ENCODE assay signal across 25 cellular contexts in the genomic region with DNA sequence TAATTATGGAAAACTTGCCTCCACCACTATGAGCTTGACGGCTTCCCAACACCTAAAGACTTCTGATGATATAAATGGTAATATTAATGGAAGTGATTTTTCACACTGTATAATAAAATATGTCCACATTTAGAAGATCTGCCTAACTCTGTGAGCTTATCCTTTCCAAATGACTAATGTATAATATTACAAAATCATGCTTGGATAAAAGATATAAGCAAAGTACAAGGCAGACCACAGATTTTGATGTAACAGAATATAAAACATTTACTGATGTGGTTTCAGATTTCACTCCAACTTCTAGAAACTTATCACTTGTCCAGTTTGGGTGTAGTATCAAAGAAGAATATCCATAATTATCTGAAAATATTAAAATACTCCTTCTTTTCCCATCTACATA. TPM values are rescaled to one million over a fixed set of nuclear protein-coding genes. Genes with fewer than 3 reads are reported as not detected.
DNase-seq lines count a peak whose midpoint lies in the region; ATAC-seq, FAIRE-seq and TF ChIP-seq lines count a peak whose summit lies in the region.
"Had no signal": no experiment of that assay in that cellular context is flagged by ENCODE, and none has a peak within 500 bp of the region (broad histone marks: within the 10 kb centered on the region; RNA-seq: fewer than 3 reads in every experiment).

No MANE protein-coding gene starts in this region.

- H3K9ac ChIP-seq in colonic mucosa (ENCODE audit: low read depth in 2 of 2, low read length in 2 of 2): no peak overlapping the region
- H3K9ac ChIP-seq: KMS-11 had no signal

- H3K27me3 Mint-ChIP-seq in chondrocyte (ENCODE audit: low read depth): peaks cover 3% of the 10 kb centered on the region

- H3K27ac Mint-ChIP-seq in chondrocyte (ENCODE audit: unreplicated experiment): peak overlapping the region; percentile 88
- H3K27ac Mint-ChIP-seq: activated B cell treated with CpG ODN at 0.5 μM for 24 hours; activated naive CD4-positive, alpha-beta T cell treated with anti-CD3 and anti-CD28 coated beads, Interleukin-2, amount 10 ng/mL, durations not matched to agents 7 days and 5 days; activated T-helper 1 cell treated with anti-CD3 and anti-CD28 coated beads, Interleukin-12 subunit alpha, Interleukin-12 subunit beta, Interleukin-2, Interleukin-4 antibody, amounts not matched to agents 30 ng/mL and 10 ng/mL and 1 ng/mL, durations not matched to agents 14 hours and 24 hours and 36 hours; natural killer cell treated with Interleukin-12 subunit alpha and Interleukin-12 subunit beta and Interleukin-15 and Interleukin-18, amount 100 ng/mL, for 72 hours; type B pancreatic cell had no signal

- H3K4me1 ChIP-seq in A549 (peaks cover 35% of the 10 kb centered on the region), lower lobe of right lung (peaks cover 63% of the 10 kb centered on the region), colonic mucosa (no peaks in the 10 kb centered on the region)
- H3K4me1 ChIP-seq: pancreas had no signal

- TF ChIP-seq CTCF in A549 (IDR thresholded peaks at IDR 0.05) (no peak), chondrocyte (IDR thresholded peaks at IDR 0.05) (no peak), lower lobe of right lung (IDR thresholded peaks at IDR 0.05) (no peak), colonic mucosa (IDR thresholded peaks at IDR 0.05) (no peak)

- no peaks in the 10 kb centered on the region for H3K9me3 Mint-ChIP-seq in chondrocyte (ENCODE audit: low read depth)
- H3K9me3 Mint-ChIP-seq: activated B cell treated with CpG ODN at 0.5 μM for 24 hours; activated naive CD4-positive, alpha-beta T cell treated with anti-CD3 and anti-CD28 coated beads, Interleukin-2, amount 10 ng/mL, durations not matched to agents 7 days and 5 days; activated T-helper 1 cell treated with anti-CD3 and anti-CD28 coated beads, Interleukin-12 subunit alpha, Interleukin-12 subunit beta, Interleukin-2, Interleukin-4 antibody, amounts not matched to agents 30 ng/mL and 10 ng/mL and 1 ng/mL, durations not matched to agents 14 hours and 24 hours and 36 hours; natural killer cell treated with Interleukin-12 subunit alpha and Interleukin-12 subunit beta and Interleukin-15 and Interleukin-18, amount 100 ng/mL, for 72 hours; type B pancreatic cell had no signal

- POLR2A ChIA-PET in A549 (lab: Yijun Ruan, JAX): interaction anchor here (0.6 to 3.0 kb wide), 2 partner anchors 24 to 36 kb away, joined by 4 to 20 read pairs; a partner anchor contains a TSS

- H3K4me2 ChIP-seq in A549: peak overlapping the region; percentile 70
- H3K4me2 ChIP-seq: KMS-11 had no signal

- 2% methylated on average over 1 of the region's 1 CpG for WGBS in A549 (ENCODE audit: missing lambda C conversion rate)

- H3K27me3 ChIP-seq in lower lobe of right lung (ENCODE audit: low read depth) (no peaks in the 10 kb centered on the region), colonic mucosa (no peaks in the 10 kb centered on the region)
- H3K27me3 ChIP-seq: dorsolateral prefrontal cortex, pancreas, right lobe of liver had no signal

- H3K4me1 Mint-ChIP-seq in chondrocyte (ENCODE audit: low read depth): peaks cover 86% of the 10 kb centered on the region
- H3K4me1 Mint-ChIP-seq: activated B cell treated with CpG ODN at 0.5 μM for 24 hours; activated naive CD4-positive, alpha-beta T cell treated with anti-CD3 and anti-CD28 coated beads, Interleukin-2, amount 10 ng/mL, durations not matched to agents 7 days and 5 days had no signal

- no peak for TF ChIP-seq RAD21 in A549 (conservative IDR thresholded peaks at IDR 0.05 in 1 of 2, IDR thresholded peaks at IDR 0.05 in 1 of 2)

- H3K27ac ChIP-seq in A549 (peak overlapping the region; percentile 49 to 81; a peak in 5 of 6 replicates), lower lobe of right lung (peak overlapping the region; percentile 65), colonic mucosa (no peak overlapping the region)
- H3K27ac ChIP-seq: dorsolateral prefrontal cortex, KMS-11, pancreas, right lobe of liver had no signal

- H3K9me3 ChIP-seq in A549: no peaks in the 10 kb centered on the region
- H3K9me3 ChIP-seq in lower lobe of right lung: no peaks in the 10 kb centered on the region
- H3K9me3 ChIP-seq in colonic mucosa: no peaks in the 10 kb centered on the region
- H3K9me3 ChIP-seq: pancreas, right lobe of liver had no signal

- ATAC-seq in A549 (peak in 1 of 2 experiments; percentile 21; a peak in 2 of 6 replicates), lower lobe of right lung (no peak)
- ATAC-seq: left lobe of liver; natural killer cell treated with Interleukin-12 subunit alpha and Interleukin-12 subunit beta and Interleukin-15 and Interleukin-18, amount 100 ng/mL, for 72 hours; right lobe of liver had no signal

- no peak for TF ChIP-seq EP300 in A549 (IDR thresholded peaks at IDR 0.05)

- H3K36me3 Mint-ChIP-seq in chondrocyte (ENCODE audit: low read depth): no peaks in the 10 kb centered on the region
- H3K36me3 Mint-ChIP-seq: activated naive CD4-positive, alpha-beta T cell treated with anti-CD3 and anti-CD28 coated beads, Interleukin-2, amount 10 ng/mL, durations not matched to agents 7 days and 5 days; natural killer cell treated with Interleukin-12 subunit alpha and Interleukin-12 subunit beta and Interleukin-15 and Interleukin-18, amount 100 ng/mL, for 72 hours; type B pancreatic cell had no signal

- CTCF ChIA-PET in A549 (lab: Yijun Ruan, JAX): interaction anchor here (0.8 to 1.1 kb wide), 2 partner anchors 30 to 37 kb away, joined by 3 to 4 read pairs; a partner anchor contains a TSS

- H3K36me3 ChIP-seq in lower lobe of right lung (no peaks in the 10 kb centered on the region), colonic mucosa (no peaks in the 10 kb centered on the region)
- H3K36me3 ChIP-seq: pancreas, right lobe of liver had no signal

- FAIRE-seq in A549 (lab: Jason Lieb, UNC): no peak
- FAIRE-seq: A204.1, pancreas had no signal

- DNase-seq in A549 (ENCODE audit: low read depth in 1 of 2, low spot score in 1 of 2): no peak
- peak; percentile 42 for DNase-seq in NCI-H226
- no peak for DNase-seq in chondrocyte (ENCODE audit: low spot score)
- no peak for DNase-seq in lower lobe of right lung
- no peak for DNase-seq in LoVo (ENCODE audit: low spot score)
- DNase-seq in COLO668 (lab: John Stamatoyannopoulos, UW; ENCODE audit: unreplicated experiment): no peak
- no peak for DNase-seq in colonic mucosa
- no peak for DNase-seq in stimulated activated CD8-positive, alpha-beta memory T cell treated with anti-CD3 and anti-CD28 coated beads, Interleukin-4, amount 100 ng/mL, for 48 hours
- DNase-seq: activated B cell treated with CpG ODN at 0.5 μM for 24 hours; activated naive CD4-positive, alpha-beta T cell treated with anti-CD3 and anti-CD28 coated beads, Interleukin-2, amount 10 ng/mL, durations not matched to agents 7 days and 5 days; amygdala; COR-L47; DND-41; dorsolateral prefrontal cortex; MV-4-11; NCI-H1694; pancreas; right lobe of liver; T-helper 9 cell had no signal

- intact Hi-C loops in lower lobe of right lung (cut with DNase I): no loop called here
- intact Hi-C loops in colonic mucosa (cut with DNase I): no loop called here

- H3K4me3 Mint-ChIP-seq in chondrocyte (ENCODE audit: unreplicated experiment): no peak overlapping the region
- H3K4me3 Mint-ChIP-seq: activated B cell treated with CpG ODN at 0.5 μM for 24 hours; activated naive CD4-positive, alpha-beta T cell treated with anti-CD3 and anti-CD28 coated beads, Interleukin-2, amount 10 ng/mL, durations not matched to agents 7 days and 5 days; activated T-helper 1 cell treated with anti-CD3 and anti-CD28 coated beads, Interleukin-12 subunit alpha, Interleukin-12 subunit beta, Interleukin-2, Interleukin-4 antibody, amounts not matched to agents 30 ng/mL and 10 ng/mL and 1 ng/mL, durations not matched to agents 14 hours and 24 hours and 36 hours; natural killer cell treated with Interleukin-12 subunit alpha and Interleukin-12 subunit beta and Interleukin-15 and Interleukin-18, amount 100 ng/mL, for 72 hours; type B pancreatic cell had no signal

- no peak overlapping the region for H3K4me3 ChIP-seq in A549
- no peak overlapping the region for H3K4me3 ChIP-seq in lower lobe of right lung
- H3K4me3 ChIP-seq in colonic mucosa: no peak overlapping the region
- H3K4me3 ChIP-seq: dorsolateral prefrontal cortex, pancreas, right lobe of liver had no signal

- TF ChIP-seq POLR2A in A549 (IDR thresholded peaks at IDR 0.05; ENCODE audit: low read length): no peak

TF ChIP-seq in A549, 52 proteins besides CTCF, POLR2A, EP300 and RAD21 (continues in another document):
- TF ChIP-seq, protein P1, sequence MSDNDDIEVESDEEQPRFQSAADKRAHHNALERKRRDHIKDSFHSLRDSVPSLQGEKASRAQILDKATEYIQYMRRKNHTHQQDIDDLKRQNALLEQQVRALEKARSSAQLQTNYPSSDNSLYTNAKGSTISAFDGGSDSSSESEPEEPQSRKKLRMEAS (IDR thresholded peaks at IDR 0.05): no peak
- TF ChIP-seq EHF (CRISPR knock-in tag; IDR thresholded peaks at IDR 0.05) (no peak), NFE2L2 (conservative IDR thresholded peaks at IDR 0.05; ENCODE audit: low read length) (no peak)

RNA-seq across cellular contexts. Expression of a gene that starts 36.9 kb away (rescaled TPM):
- 6.7 TPM in 2 replicates for polyA plus RNA-seq in A549 (2011; rRNA removed)
- polyA plus RNA-seq in A549 (2012; cell fraction: cytosol; rRNA removed): 19.0 and 21.8 TPM in 2 replicates
- 25.0 and 26.9 TPM in 2 replicates for polyA plus RNA-seq in A549 (2012; cell fraction: nucleus; rRNA removed)
- 15.9 to 20.8 TPM (median 16.1 TPM) in 3 replicates for polyA plus RNA-seq in A549 (2017; fragmentation: RNase III; extraction: RNeasy Plus Mini Kit Qiagen cat#74134 plus additional on column Dnase treatment)
- 7.8 and 10.3 TPM in 2 replicates for polyA minus RNA-seq in A549 (2011; rRNA and poly(A)+ RNA removed)
- 35.9 to 38.4 TPM (median 36.4 TPM) in 3 replicates for total RNA-seq in chondrocyte
- total RNA-seq in lower lobe of right lung: 46.4 TPM
- total RNA-seq in colonic mucosa: 1 to 10 TPM; 3.6 to 8.3 TPM
- total RNA-seq: activated B cell treated with CpG ODN at 0.5 μM for 24 hours had no signal
